In genomic region chr2:74529357-74530238, GRCh38 we compare ENCODE assay signal across 1 cellular context.
A peak's percentile ranks its signal among the peaks of the same experiment; 100 is the strongest.
TF ChIP-seq lines count a peak whose summit lies in the region.

Gene AUP1, minus strand, starts transcription at chr2:74529706. Its CDS starts 77 bp downstream, at chr2:74529629.
Gene HTRA2, plus strand, starts transcription at chr2:74529933. Its CDS starts 74 bp downstream, at chr2:74530007.

TF ChIP-seq in K562, 482 proteins besides CTCF, POLR2A, EP300 and RAD21 (continued from another document and continues in another):
- TF ChIP-seq SFPQ (IDR thresholded peaks at IDR 0.05; ENCODE audit: low read depth, low read length): no peak
- no peak for TF ChIP-seq ID3 (CRISPR knock-in tag; IDR thresholded peaks at IDR 0.05)
- no peak for TF ChIP-seq ID3 (tag; IDR thresholded peaks at IDR 0.05)
- no peak for TF ChIP-seq ZNF780A (CRISPR knock-in tag; IDR thresholded peaks at IDR 0.05)
- no peak for TF ChIP-seq ZNF561 (CRISPR knock-in tag; conservative IDR thresholded peaks at IDR 0.05)
- no peak for TF ChIP-seq SRSF7 (optimal IDR thresholded peaks at IDR 0.05; ENCODE audit: low read depth, low read length)
- TF ChIP-seq ZBED1 (IDR thresholded peaks at IDR 0.05): no peak
- no peak for TF ChIP-seq ZSCAN29 (IDR thresholded peaks at IDR 0.05)
- TF ChIP-seq ZBTB12 (CRISPR knock-in tag; IDR thresholded peaks at IDR 0.05): peak; percentile 49
- TF ChIP-seq TFAP4 (CRISPR knock-in tag; IDR thresholded peaks at IDR 0.05; ENCODE audit: borderline replicate concordance): peak; percentile 64; the same call in 1 of the 2 replicates
- peak; percentile 45 for TF ChIP-seq SETDB1 (IDR thresholded peaks at IDR 0.05; ENCODE audit: low read length)
- peak; percentile 85; the same call in 1 of the 2 replicates for TF ChIP-seq CBX1 (IDR thresholded peaks at IDR 0.05; ENCODE audit: low read depth)
- TF ChIP-seq FOXO4 (CRISPR knock-in tag; IDR thresholded peaks at IDR 0.05): no peak
- TF ChIP-seq SNRNP70 (optimal IDR thresholded peaks at IDR 0.05; ENCODE audit: low read depth, low read length): no peak
- no peak for TF ChIP-seq EGR1 (conservative IDR thresholded peaks at IDR 0.05)
- TF ChIP-seq HSF4 (CRISPR knock-in tag; IDR thresholded peaks at IDR 0.05; ENCODE audit: borderline replicate concordance): no peak; the same call in 1 of the 2 replicates
- no peak for TF ChIP-seq RBM17 (IDR thresholded peaks at IDR 0.05; ENCODE audit: borderline replicate concordance, low read depth, low read length)
- TF ChIP-seq BRD4 (IDR thresholded peaks at IDR 0.05): peak; percentile 72; the same call in 1 of the 2 replicates
- peak; percentile 91 for TF ChIP-seq ZNF766 (CRISPR knock-in tag; conservative IDR thresholded peaks at IDR 0.05)
- TF ChIP-seq PML (IDR thresholded peaks at IDR 0.05; ENCODE audit: low read length): peak; percentile 81
- TF ChIP-seq ZNF639 (CRISPR knock-in tag; conservative IDR thresholded peaks at IDR 0.05 in 1 of 2, IDR thresholded peaks at IDR 0.05 in 1 of 2): peak in 1 of 2 experiments; percentile 85; a peak in 2 of 4 replicates
- peak; percentile 32 to 61; a peak in 2 of 4 replicates for TF ChIP-seq NONO (IDR thresholded peaks at IDR 0.05; ENCODE audit: low read depth in 2 of 2, low read length in 1 of 2)
- TF ChIP-seq BDP1 (IDR thresholded peaks at IDR 0.05; ENCODE audit: insufficient read depth, insufficient read length): no peak
- peak; percentile 43; the same call in 1 of the 2 replicates for TF ChIP-seq CHD2 (IDR thresholded peaks at IDR 0.05; ENCODE audit: low read depth, low read length)
- TF ChIP-seq HOXB6 (CRISPR knock-in tag; IDR thresholded peaks at IDR 0.05; ENCODE audit: borderline replicate concordance): no peak
- peak; percentile 89 for TF ChIP-seq POLR2B (IDR thresholded peaks at IDR 0.05; ENCODE audit: low read depth, partially characterized antibody)
- TF ChIP-seq ELF1 (tag; IDR thresholded peaks at IDR 0.05): peak; percentile 95
- TF ChIP-seq ZNF699 (CRISPR knock-in tag; IDR thresholded peaks at IDR 0.05; ENCODE audit: insufficient replicate concordance): no peak
- TF ChIP-seq TCF15 (CRISPR knock-in tag; IDR thresholded peaks at IDR 0.05): no peak
- TF ChIP-seq ZNF354B (CRISPR knock-in tag; IDR thresholded peaks at IDR 0.05): no peak
- no peak for TF ChIP-seq ZNF707 (CRISPR knock-in tag; conservative IDR thresholded peaks at IDR 0.05)
- TF ChIP-seq CBFA2T2 (conservative IDR thresholded peaks at IDR 0.05): no peak
- peak; percentile 81 for TF ChIP-seq SAP30 (IDR thresholded peaks at IDR 0.05; ENCODE audit: borderline replicate concordance, insufficient read depth, low read depth, low read length, poor library complexity, severe bottlenecking)
- TF ChIP-seq RNF219 (CRISPR knock-in tag; IDR thresholded peaks at IDR 0.05): no peak
- TF ChIP-seq CSDE1 (IDR thresholded peaks at IDR 0.05): no peak
- no peak for TF ChIP-seq TRIM25 (IDR thresholded peaks at IDR 0.05; ENCODE audit: borderline replicate concordance)
- TF ChIP-seq MYC (IDR thresholded peaks at IDR 0.05; ENCODE audit: low read depth, low read length): peak; percentile 48
- peak; percentile 44; the same call in 1 of the 2 replicates for TF ChIP-seq MYC (CRISPR knock-in tag; IDR thresholded peaks at IDR 0.05; ENCODE audit: borderline replicate concordance, low read depth)
- TF ChIP-seq SPI1 (IDR thresholded peaks at IDR 0.05; ENCODE audit: borderline replicate concordance, low read depth, low read length): no peak
- TF ChIP-seq SIX5 (IDR thresholded peaks at IDR 0.05; ENCODE audit: borderline replicate concordance in 1 of 2, insufficient read depth in 1 of 2, low read depth in 1 of 2, low read length in 2 of 2): peak; percentile 87 to 92
- peak; percentile 89 for TF ChIP-seq ZNF143 (CRISPR knock-in tag; IDR thresholded peaks at IDR 0.05)
- TF ChIP-seq HLTF (IDR thresholded peaks at IDR 0.05): peak; percentile 67; the same call in 1 of the 2 replicates
- TF ChIP-seq NFE2L1 (tag; IDR thresholded peaks at IDR 0.05; ENCODE audit: borderline replicate concordance, low read depth): no peak
- no peak for TF ChIP-seq ZBTB49 (CRISPR knock-in tag; IDR thresholded peaks at IDR 0.05; ENCODE audit: borderline replicate concordance)
- no peak; the same call in 1 of the 2 replicates for TF ChIP-seq SOX6 (IDR thresholded peaks at IDR 0.05)
- no peak for TF ChIP-seq ZNF764 (CRISPR knock-in tag; IDR thresholded peaks at IDR 0.05; ENCODE audit: low read depth)
- peak; percentile 96 for TF ChIP-seq SIN3B (IDR thresholded peaks at IDR 0.05; ENCODE audit: low read depth)
